In the genomic region with DNA sequence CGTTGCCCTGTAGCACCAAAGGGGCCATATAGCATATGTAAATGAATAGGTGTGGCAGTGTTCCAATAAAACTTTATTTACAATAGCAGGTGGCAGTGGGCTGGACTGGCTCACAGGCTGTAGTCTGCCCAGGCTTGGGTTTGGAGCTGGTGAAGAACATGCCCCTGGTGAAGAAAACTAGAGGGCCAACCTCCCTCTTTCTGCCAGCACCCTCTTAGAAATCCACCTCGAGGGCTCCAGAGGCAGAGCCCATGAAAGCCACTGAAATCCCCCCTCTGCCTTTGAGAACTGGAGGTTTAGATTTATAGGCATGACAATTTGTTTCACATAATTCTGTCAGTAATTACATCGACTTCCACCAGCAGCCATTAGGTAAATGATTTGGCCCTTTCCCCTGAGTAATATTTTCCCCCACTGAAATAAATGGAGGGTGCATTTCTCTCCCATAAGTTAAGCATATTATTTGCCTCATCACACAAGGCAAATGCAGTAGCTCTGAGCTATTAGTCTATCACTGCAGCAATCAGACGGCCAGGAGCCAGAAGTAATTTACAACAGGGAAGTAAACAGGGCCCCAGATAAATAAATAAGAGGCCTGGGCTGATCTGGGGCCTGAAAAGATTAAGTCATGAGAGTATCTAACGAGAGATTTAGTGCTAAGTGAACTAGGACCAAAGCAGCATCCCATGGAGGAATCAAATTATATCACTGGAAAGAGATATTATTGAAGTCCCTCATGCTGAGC, we compare ENCODE assay signal across 25 cellular contexts.
"Had no signal": no experiment of that assay in that cellular context is flagged by ENCODE, and none has a peak within 500 bp of the region (broad histone marks: within the 10 kb centered on the region; RNA-seq: fewer than 3 reads in every experiment).

No MANE protein-coding gene starts in this region.

- H3K36me3 ChIP-seq: SJCRH30 had no signal

- H3K27me3 ChIP-seq: SJCRH30 had no signal

- H3K4me1 ChIP-seq: SJCRH30 had no signal

- DNase-seq: activated B cell treated with CpG ODN at 0.5 μM for 24 hours; activated CD4-positive, alpha-beta T cell treated with anti-CD3 and anti-CD28 coated beads for 1 hour; activated CD4-positive, alpha-beta T cell treated with anti-CD3 and anti-CD28 coated beads, Interleukin-2, amount 10 ng/mL, durations not matched to agents 24 days and 14 days; activated CD4-positive, alpha-beta T cell treated with anti-CD3 and anti-CD28 coated beads, Interleukin-2, amount 50 U/mL, for 48 hours; activated CD8-positive, alpha-beta memory T cell treated with anti-CD3 and anti-CD28 coated beads, Interleukin-2, amount 10 ng/mL, durations not matched to agents 7 days and 5 days; activated effector memory CD4-positive, alpha-beta T cell treated with Interleukin-2 at 50 U/mL for 16 hours; activated naive CD4-positive, alpha-beta T cell; activated T-cell treated with anti-CD3 and anti-CD28 coated beads, Interleukin-2, amount 50 U/mL, for 24 hours; aorta; cortex of kidney; NCI-H1417 treated with DMSO at 0.1 percent for 48 hours; NCI-H1694 treated with DMSO at 0.1 percent for 48 hours; NCI-H2029 treated with DMSO at 0.1 percent for 48 hours; NCI-H446; NCI-H524; NCI-H774; NK-92 treated with Interleukin-12 subunit alpha and Interleukin-12 subunit beta, amount 100 ng/mL, for 24 hours; OCI-M1; Right ventricle myocardium superior; SJCRH30; T-cell; T-helper 2 cell; T1000 had no signal

- ATAC-seq: activated CD8-positive, alpha-beta memory T cell treated with anti-CD3 and anti-CD28 coated beads, Interleukin-2, amount 10 ng/mL, durations not matched to agents 7 days and 5 days; Panc1; T-cell had no signal

- H3K9me3 ChIP-seq: SJCRH30 had no signal

- H3K27ac ChIP-seq: RWPE1, SJCRH30 had no signal

- H3K4me3 ChIP-seq: SJCRH30 had no signal
